In genomic region chrX:98501441-98501840, GRCh38 we compare ENCODE assay signal across 21 cellular contexts.
DNase-seq lines count a peak whose midpoint lies in the region; ATAC-seq, FAIRE-seq and TF ChIP-seq lines count a peak whose summit lies in the region.
"Had no signal": no experiment of that assay in that cellular context is flagged by ENCODE, and none has a peak within 500 bp of the region (broad histone marks: within the 10 kb centered on the region; RNA-seq: fewer than 3 reads in every experiment).

No MANE protein-coding gene starts in this region.

- H3K36me3 Mint-ChIP-seq in astrocyte (ENCODE audit: low read depth, unreplicated experiment) (no peaks in the 10 kb centered on the region), chondrocyte (ENCODE audit: low read depth) (no peaks in the 10 kb centered on the region)
- H3K36me3 Mint-ChIP-seq: CD4-positive, CD25-positive, alpha-beta regulatory T cell; CD8-positive, alpha-beta memory T cell had no signal

- H3K4me3 ChIP-seq in astrocyte (ENCODE audit: insufficient read depth, low read depth, low read length) (no peak overlapping the region), smooth muscle cell (no peak overlapping the region), pancreas (no peak overlapping the region)
- H3K4me3 ChIP-seq: GM12878, GM23248, HAP-1 had no signal

- H3K27ac ChIP-seq in astrocyte (ENCODE audit: low read depth, low read length) = no peak overlapping the region
- H3K27ac ChIP-seq in smooth muscle cell (ENCODE audit: low read depth) = peak overlapping the region; percentile 68
- no peak overlapping the region for H3K27ac ChIP-seq in pancreas
- H3K27ac ChIP-seq: GM23248 had no signal

- H3K4me3 Mint-ChIP-seq in astrocyte (ENCODE audit: unreplicated experiment) (no peak overlapping the region), chondrocyte (ENCODE audit: unreplicated experiment) (no peak overlapping the region)
- H3K4me3 Mint-ChIP-seq: CD4-positive, CD25-positive, alpha-beta regulatory T cell; CD8-positive, alpha-beta memory T cell had no signal

- H3K27ac Mint-ChIP-seq in astrocyte (ENCODE audit: unreplicated experiment) = no peak overlapping the region
- peak overlapping the region; percentile 58 for H3K27ac Mint-ChIP-seq in chondrocyte (ENCODE audit: unreplicated experiment)
- H3K27ac Mint-ChIP-seq: CD4-positive, CD25-positive, alpha-beta regulatory T cell; CD8-positive, alpha-beta memory T cell had no signal

- H4K20me1 ChIP-seq in astrocyte (ENCODE audit: insufficient read depth, low read length) = no peaks in the 10 kb centered on the region
- H4K20me1 ChIP-seq in smooth muscle cell (ENCODE audit: low read depth) = no peaks in the 10 kb centered on the region

- H3F3A ChIP-seq in smooth muscle cell (ENCODE audit: low read depth) = peaks cover 4% of the 10 kb centered on the region

- DNase-seq in astrocyte (ENCODE audit: low read depth) (no peak), chondrocyte (ENCODE audit: low spot score) (no peak), inferior parietal cortex (ENCODE audit: extremely low spot score) (peak; percentile 1), smooth muscle cell (lab: John Stamatoyannopoulos, UW; ENCODE audit: unreplicated experiment) (no peak), NCI-H2107 (lab: John Stamatoyannopoulos, UW) (no peak), pancreas (no peak)
- no peak for DNase-seq in stimulated activated CD4-positive, alpha-beta T cell treated with anti-CD3 and anti-CD28 coated beads, Interleukin-4, amount 100 ng/mL, for 24 hours
- DNase-seq: ACHN; BE2C; C1 segment of cervical spinal cord; CD4-positive, CD25-positive, alpha-beta regulatory T cell; CD8-positive, alpha-beta memory T cell; COR-L47; DMS 273 treated with DMSO at 0.1 percent for 48 hours; DMS53; DND-41; EL; GM23248 had no signal

- H3K4me2 ChIP-seq in astrocyte (ENCODE audit: low read length) = no peak overlapping the region
- H3K4me2 ChIP-seq in smooth muscle cell = peak overlapping the region; percentile 72

- no peaks in the 10 kb centered on the region for H3K36me3 ChIP-seq in astrocyte (ENCODE audit: insufficient read depth, low read length)
- no peaks in the 10 kb centered on the region for H3K36me3 ChIP-seq in smooth muscle cell (ENCODE audit: low read depth)
- no peaks in the 10 kb centered on the region for H3K36me3 ChIP-seq in pancreas
- H3K36me3 ChIP-seq: BE2C, HAP-1 had no signal

- H3K9me3 ChIP-seq in astrocyte (ENCODE audit: insufficient read depth, low read depth, low read length) (no peaks in the 10 kb centered on the region), smooth muscle cell (replicated peaks; ENCODE audit: low read depth) (no peaks in the 10 kb centered on the region), pancreas (no peaks in the 10 kb centered on the region)
- H3K9me3 ChIP-seq: BE2C, HAP-1 had no signal

- H3K27me3 Mint-ChIP-seq in astrocyte (ENCODE audit: low read depth, unreplicated experiment) (no peaks in the 10 kb centered on the region), chondrocyte (ENCODE audit: low read depth) (no peaks in the 10 kb centered on the region)
- H3K27me3 Mint-ChIP-seq: CD4-positive, CD25-positive, alpha-beta regulatory T cell; CD8-positive, alpha-beta memory T cell had no signal

- intact Hi-C loops in pancreas (cut with DNase I) = no loop called here

- no peak overlapping the region for H2AFZ ChIP-seq in astrocyte (ENCODE audit: low read depth, low read length)
- H2AFZ ChIP-seq in smooth muscle cell (ENCODE audit: low read depth) = peak overlapping the region; percentile 97
- H2AFZ ChIP-seq: GM23248 had no signal

- no peak overlapping the region for H3K9ac ChIP-seq in astrocyte (ENCODE audit: low read length)
- H3K9ac ChIP-seq in smooth muscle cell (ENCODE audit: low read depth) = no peak overlapping the region
- H3K9ac ChIP-seq: GM23248 had no signal

- no peaks in the 10 kb centered on the region for H3K9me3 Mint-ChIP-seq in astrocyte (ENCODE audit: unreplicated experiment)
- H3K9me3 Mint-ChIP-seq in chondrocyte (ENCODE audit: low read depth) = no peaks in the 10 kb centered on the region
- H3K9me3 Mint-ChIP-seq: CD8-positive, alpha-beta memory T cell had no signal

- H3K4me1 ChIP-seq in astrocyte (ENCODE audit: insufficient read depth, low read length) (no peaks in the 10 kb centered on the region), smooth muscle cell (ENCODE audit: low read depth) (peaks cover 7% of the 10 kb centered on the region), pancreas (no peaks in the 10 kb centered on the region)
- H3K4me1 ChIP-seq: BE2C, HAP-1 had no signal

- TF ChIP-seq CTCF in astrocyte (IDR thresholded peaks at IDR 0.05; ENCODE audit: insufficient read depth, low read depth, low read length) (no peak), chondrocyte (IDR thresholded peaks at IDR 0.05) (no peak), smooth muscle cell (IDR thresholded peaks at IDR 0.05; ENCODE audit: borderline replicate concordance, insufficient read depth, poor library complexity, severe bottlenecking) (no peak), pancreas (IDR thresholded peaks at IDR 0.05) (no peak)

- 22% methylated on average over 2 of the region's 2 CpGs for WGBS in smooth muscle cell (ENCODE audit: low lambda C conversion rate)
- 7 to 19% methylated on average over 2 of the region's 2 CpGs for WGBS in pancreas, 2 donors

- no peaks in the 10 kb centered on the region for H3K27me3 ChIP-seq in astrocyte (ENCODE audit: insufficient read depth, low read length)
- H3K27me3 ChIP-seq in smooth muscle cell (ENCODE audit: low read depth) = no peaks in the 10 kb centered on the region
- peaks cover 0 to 8% (median 0%) of the 10 kb centered on the region in 4 donors for H3K27me3 ChIP-seq in pancreas
- H3K27me3 ChIP-seq: BE2C had no signal

- no peak for ATAC-seq in pancreas
- ATAC-seq: GM12878 had no signal

- H3K4me1 Mint-ChIP-seq in astrocyte (ENCODE audit: low read depth, unreplicated experiment) (peaks cover 7% of the 10 kb centered on the region), chondrocyte (ENCODE audit: low read depth) (peaks cover 10% of the 10 kb centered on the region)
- H3K4me1 Mint-ChIP-seq: CD4-positive, CD25-positive, alpha-beta regulatory T cell; CD8-positive, alpha-beta memory T cell had no signal

- FAIRE-seq in astrocyte (lab: Jason Lieb, UNC) (peak; percentile 82), pancreas (lab: Jason Lieb, UNC) (no peak)
- FAIRE-seq: A204.1, GM12878 had no signal

- H3K79me2 ChIP-seq in astrocyte (ENCODE audit: insufficient read depth, low read length) (no peaks in the 10 kb centered on the region), smooth muscle cell (ENCODE audit: low read depth) (no peaks in the 10 kb centered on the region)
